In the genomic region with DNA sequence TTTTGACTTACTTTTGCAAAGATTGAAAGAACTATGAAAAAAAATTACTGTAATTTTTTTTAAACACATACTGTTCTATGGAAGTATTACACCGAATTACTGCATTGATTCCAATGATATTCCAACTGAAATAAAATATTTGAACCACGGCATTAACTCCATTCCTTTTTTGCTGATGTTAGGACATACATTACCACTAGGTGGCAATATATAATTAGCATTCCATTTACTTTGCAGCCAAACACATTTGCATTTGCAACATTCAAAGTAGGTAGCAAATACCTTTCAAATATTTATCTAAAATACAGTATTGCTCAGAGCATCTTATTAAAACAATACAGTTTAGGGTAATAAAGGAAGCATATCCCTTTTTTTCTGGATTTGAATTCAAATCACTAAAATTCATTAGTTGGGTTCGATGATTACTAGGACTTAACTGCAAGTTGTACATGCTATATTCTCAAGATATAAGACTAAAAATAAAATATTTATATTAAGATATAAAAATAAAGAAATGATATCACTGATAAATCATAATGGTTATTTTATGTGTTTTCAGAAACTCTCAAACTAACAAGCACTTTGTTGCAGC, we compare ENCODE assay signal across 9 cellular contexts. TPM values are rescaled to one million over a fixed set of nuclear protein-coding genes. Genes with fewer than 3 reads are reported as not detected.
DNase-seq lines count a peak whose midpoint lies in the region; ATAC-seq and TF ChIP-seq lines count a peak whose summit lies in the region.
"Had no signal": no experiment of that assay in that cellular context is flagged by ENCODE, and none has a peak within 500 bp of the region (broad histone marks: within the 10 kb centered on the region; RNA-seq: fewer than 3 reads in every experiment).

No MANE protein-coding gene starts in this region.

- H3K9me3 ChIP-seq in gastrocnemius medialis, result no peaks in the 10 kb centered on the region

- TF ChIP-seq CTCF in gastrocnemius medialis (IDR thresholded peaks at IDR 0.05 in 4 of 5, conservative IDR thresholded peaks at IDR 0.05 in 1 of 5), result peak; percentile 16 to 75 (median 54)

- no peaks in the 10 kb centered on the region for H3K4me1 ChIP-seq in gastrocnemius medialis

- no peak overlapping the region for H3K27ac ChIP-seq in gastrocnemius medialis

- H3K36me3 ChIP-seq in gastrocnemius medialis, result no peaks in the 10 kb centered on the region

- no peak overlapping the region for H3K4me3 ChIP-seq in gastrocnemius medialis
- H3K4me3 ChIP-seq: BLaER1 treated with 17β-estradiol and CSF1 and Interleukin-3, amounts not matched to agents 10 nM and 100 nM had no signal

- no peaks in the 10 kb centered on the region for H3K27me3 ChIP-seq in gastrocnemius medialis
- H3K27me3 ChIP-seq: BLaER1 treated with 17β-estradiol and CSF1 and Interleukin-3, amounts not matched to agents 10 nM and 100 nM had no signal

- TF ChIP-seq POLR2A in gastrocnemius medialis (IDR thresholded peaks at IDR 0.05), result no peak

- ATAC-seq in HG02973 (IDR thresholded peaks at IDR 0.05; ENCODE audit: unreplicated experiment) (peak; percentile 69), gastrocnemius medialis (no peak), GM21381 (IDR thresholded peaks at IDR 0.05; ENCODE audit: unreplicated experiment) (no peak)

- intact Hi-C loops in gastrocnemius medialis (cut with DNase I; ENCODE audit: low total_unique reads) (no loop called here), head of caudate nucleus (cut with DNase I) (loop anchor here (10.0 kb wide), 1 partner anchor 140 kb away; no protein-coding TSS in a partner anchor)

- DNase-seq in NCI-H1092 treated with DMSO at 0.1 percent for 48 hours (lab: John Stamatoyannopoulos, UW) (peak; percentile 6), NCI-H1092 (lab: John Stamatoyannopoulos, UW) (no peak), OCI-M1 (lab: John Stamatoyannopoulos, UW) (peak; percentile 58), fibroblast of gingiva (ENCODE audit: low read depth) (peak; percentile 5), gastrocnemius medialis (no peak), head of caudate nucleus (no peak)

- in situ Hi-C loops in gastrocnemius medialis (cut with MboI; ENCODE audit: low sequenced_read_pairs in 4 of 4), result no loop called here

RNA-seq across cellular contexts. Expression of gene LANCL1, which starts 31.3 kb away (rescaled TPM):
- total RNA-seq in gastrocnemius medialis, result 10 to 100 TPM; 19.7 to 38.3 (median 24.3) TPM

Comparison
In these comparisons a context has a peak if more than half of its experiments do, and no peak if none do; other contexts are left out.
1. DNase-seq: peak in NCI-H1092 treated with DMSO at 0.1 percent for 48 hours (single experiment), OCI-M1 (single experiment) and fibroblast of gingiva (single experiment); none in NCI-H1092 (single experiment), gastrocnemius medialis (0 of 2) and head of caudate nucleus (0 of 42).